In genomic region chr1:117239467-117239866, GRCh38 we compare ENCODE assay signal across 39 cellular contexts. TPM values are rescaled to one million over a fixed set of nuclear protein-coding genes. Genes with fewer than 3 reads are reported as not detected.
"Had no signal": no experiment of that assay in that cellular context is flagged by ENCODE, and none has a peak within 500 bp of the region (broad histone marks: within the 10 kb centered on the region; RNA-seq: fewer than 3 reads in every experiment).

No MANE protein-coding gene starts in this region.

- H3K27ac Mint-ChIP-seq: activated B cell treated with CpG ODN at 0.5 μM for 24 hours; activated CD4-positive, alpha-beta memory T cell treated with anti-CD3 and anti-CD28 coated beads for 36 hours; activated CD4-positive, alpha-beta T cell treated with anti-CD3 and anti-CD28 coated beads, Interleukin-2, amount 10 ng/mL, durations not matched to agents 24 days and 14 days; activated CD8-positive, alpha-beta T cell treated with anti-CD3 and anti-CD28 coated beads for 36 hours; activated naive CD4-positive, alpha-beta T cell treated with anti-CD3 and anti-CD28 coated beads for 36 hours; activated naive CD4-positive, alpha-beta T cell treated with anti-CD3 and anti-CD28 coated beads, Interleukin-2, amount 50 U/mL, for 72 hours; activated naive CD8-positive, alpha-beta T cell treated with anti-CD3 and anti-CD28 coated beads for 36 hours; activated T-cell treated with anti-CD3 and anti-CD28 coated beads, Interleukin-2, amount 50 U/mL, for 72 hours; activated T-helper 1 cell treated with anti-CD3 and anti-CD28 coated beads, Interleukin-12 subunit alpha, Interleukin-12 subunit beta, Interleukin-2, Interleukin-4 antibody, amounts not matched to agents 30 ng/mL and 10 ng/mL and 1 ng/mL, durations not matched to agents 14 hours and 24 hours and 36 hours; activated T-helper 17 cell treated with anti-CD3 and anti-CD28 coated beads, Interleukin-2, amount 50 U/mL, for 72 hours; T-helper 1 cell treated with Interleukin-12 subunit alpha and Interleukin-12 subunit beta and Interleukin-4 antibody, amounts not matched to agents 30 μg/mL and 1 μg/mL, for 36 hours; T-helper 2 cell treated with Interferon-gamma antibody and Interleukin-4, amounts not matched to agents 5 μg/mL and 100 μg/mL, for 36 hours had no signal

- DNase-seq: activated B cell treated with CpG ODN at 0.5 μM for 24 hours; activated CD4-positive, alpha-beta memory T cell treated with anti-CD3 and anti-CD28 coated beads for 36 hours; activated CD4-positive, alpha-beta T cell treated with anti-CD3 and anti-CD28 coated beads for 4 hours; activated CD4-positive, alpha-beta T cell treated with anti-CD3 and anti-CD28 coated beads, Interleukin-2, amount 10 ng/mL, durations not matched to agents 24 days and 14 days; activated CD4-positive, alpha-beta T cell treated with anti-CD3 and anti-CD28 coated beads, Interleukin-2, amount 50 U/mL, for 1 hour; activated CD4-positive, alpha-beta T cell treated with anti-CD3 and anti-CD28 coated beads, Interleukin-2, amount 50 U/mL, for 4 hours; activated CD4-positive, CD25-positive, alpha-beta regulatory T cell treated with anti-CD3 and anti-CD28 coated beads, Interleukin-2, amount 50 U/mL, for 72 hours; activated CD8-positive, alpha-beta memory T cell treated with anti-CD3 and anti-CD28 coated beads, Interleukin-2, amount 50 U/mL, for 4 hours; activated CD8-positive, alpha-beta T cell treated with anti-CD3 and anti-CD28 coated beads for 36 hours; activated effector memory CD4-positive, alpha-beta T cell treated with anti-CD3 and anti-CD28 coated beads, Interleukin-2, amount 50 U/mL, for 16 hours; activated gamma-delta T cell treated with Interleukin-2 at 50 U/mL for 16 hours; activated naive CD4-positive, alpha-beta T cell; activated naive CD4-positive, alpha-beta T cell treated with anti-CD3 and anti-CD28 coated beads for 36 hours; activated naive CD4-positive, alpha-beta T cell treated with anti-CD3 and anti-CD28 coated beads, Interleukin-2, amount 50 U/mL, for 16 hours; activated naive CD8-positive, alpha-beta T cell treated with anti-CD3 and anti-CD28 coated beads for 36 hours; activated T-cell treated with anti-CD3 and anti-CD28 coated beads for 4 hours; activated T-cell treated with anti-CD3 and anti-CD28 coated beads, Interleukin-2, amount 50 U/mL, for 1 hour; activated T-cell treated with anti-CD3 and anti-CD28 coated beads, Interleukin-2, amount 50 U/mL, for 4 hours; activated T-cell treated with anti-CD3 and anti-CD28 coated beads, Interleukin-2, amount 50 U/mL, for 72 hours; adrenal gland; amniotic stem cell; aorta; body of pancreas; brain microvascular endothelial cell; central memory CD4-positive, alpha-beta T cell; T-helper 1 cell; T-helper 2 cell; T-helper 9 cell had no signal

- FAIRE-seq: astrocyte, TTC549 had no signal

- H3K4me1 ChIP-seq: adrenal gland, breast epithelium had no signal

- H3K4me1 Mint-ChIP-seq: activated B cell treated with CpG ODN at 0.5 μM for 24 hours; activated CD4-positive, alpha-beta T cell treated with anti-CD3 and anti-CD28 coated beads, Interleukin-2, amount 10 ng/mL, durations not matched to agents 24 days and 14 days; activated naive CD8-positive, alpha-beta T cell treated with anti-CD3 and anti-CD28 coated beads for 36 hours; activated T-helper 17 cell treated with anti-CD3 and anti-CD28 coated beads, Interleukin-2, amount 50 U/mL, for 72 hours had no signal

- H3K27ac ChIP-seq: adrenal gland, body of pancreas, brain microvascular endothelial cell, breast epithelium, VCaP had no signal

- H3K36me3 ChIP-seq: adrenal gland, brain microvascular endothelial cell, breast epithelium had no signal

- H3K4me3 Mint-ChIP-seq: activated B cell treated with CpG ODN at 0.5 μM for 24 hours; activated CD4-positive, alpha-beta memory T cell treated with anti-CD3 and anti-CD28 coated beads for 36 hours; activated CD4-positive, alpha-beta T cell treated with anti-CD3 and anti-CD28 coated beads, Interleukin-2, amount 10 ng/mL, durations not matched to agents 24 days and 14 days; activated CD8-positive, alpha-beta T cell treated with anti-CD3 and anti-CD28 coated beads for 36 hours; activated naive CD4-positive, alpha-beta T cell treated with anti-CD3 and anti-CD28 coated beads for 36 hours; activated naive CD8-positive, alpha-beta T cell treated with anti-CD3 and anti-CD28 coated beads for 36 hours; activated T-cell treated with anti-CD3 and anti-CD28 coated beads, Interleukin-2, amount 50 U/mL, for 4 hours; activated T-cell treated with anti-CD3 and anti-CD28 coated beads, Interleukin-2, amount 50 U/mL, for 72 hours; activated T-helper 1 cell treated with anti-CD3 and anti-CD28 coated beads, Interleukin-12 subunit alpha, Interleukin-12 subunit beta, Interleukin-2, Interleukin-4 antibody, amounts not matched to agents 30 ng/mL and 10 ng/mL and 1 ng/mL, durations not matched to agents 14 hours and 24 hours and 36 hours; activated T-helper 17 cell treated with anti-CD3 and anti-CD28 coated beads, Interleukin-2, amount 50 U/mL, for 72 hours; T-helper 1 cell treated with Interleukin-12 subunit alpha and Interleukin-12 subunit beta and Interleukin-4 antibody, amounts not matched to agents 30 μg/mL and 1 μg/mL, for 36 hours; T-helper 2 cell treated with Interferon-gamma antibody and Interleukin-4, amounts not matched to agents 5 μg/mL and 100 μg/mL, for 36 hours had no signal

- H3K9me3 ChIP-seq: adrenal gland, body of pancreas, breast epithelium had no signal

- ATAC-seq: activated CD8-positive, alpha-beta T cell treated with anti-CD3 and anti-CD28 coated beads for 36 hours; activated naive CD4-positive, alpha-beta T cell treated with anti-CD3 and anti-CD28 coated beads, Interleukin-2, amount 50 U/mL, for 72 hours; activated T-cell treated with anti-CD3 and anti-CD28 coated beads, Interleukin-2, amount 50 U/mL, for 4 hours; activated T-cell treated with anti-CD3 and anti-CD28 coated beads, Interleukin-2, amount 50 U/mL, for 72 hours; activated T-helper 17 cell treated with anti-CD3 and anti-CD28 coated beads, Interleukin-2, amount 50 U/mL, for 72 hours; body of pancreas had no signal

- H3K4me3 ChIP-seq: adrenal gland, body of pancreas, breast epithelium had no signal

- H3K36me3 Mint-ChIP-seq: activated CD4-positive, alpha-beta memory T cell treated with anti-CD3 and anti-CD28 coated beads for 36 hours; activated naive CD4-positive, alpha-beta T cell treated with anti-CD3 and anti-CD28 coated beads, Interleukin-2, amount 50 U/mL, for 72 hours; activated naive CD8-positive, alpha-beta T cell treated with anti-CD3 and anti-CD28 coated beads for 36 hours had no signal

- H3K27me3 ChIP-seq: adrenal gland, body of pancreas, brain microvascular endothelial cell, breast epithelium had no signal

- H3K9me3 Mint-ChIP-seq: activated B cell treated with CpG ODN at 0.5 μM for 24 hours; activated CD4-positive, alpha-beta memory T cell treated with anti-CD3 and anti-CD28 coated beads for 36 hours; activated CD4-positive, alpha-beta T cell treated with anti-CD3 and anti-CD28 coated beads, Interleukin-2, amount 10 ng/mL, durations not matched to agents 24 days and 14 days; activated CD8-positive, alpha-beta T cell treated with anti-CD3 and anti-CD28 coated beads for 36 hours; activated naive CD4-positive, alpha-beta T cell treated with anti-CD3 and anti-CD28 coated beads for 36 hours; activated naive CD4-positive, alpha-beta T cell treated with anti-CD3 and anti-CD28 coated beads, Interleukin-2, amount 50 U/mL, for 72 hours; activated naive CD8-positive, alpha-beta T cell treated with anti-CD3 and anti-CD28 coated beads for 36 hours; activated T-cell treated with anti-CD3 and anti-CD28 coated beads, Interleukin-2, amount 50 U/mL, for 4 hours; activated T-helper 1 cell treated with anti-CD3 and anti-CD28 coated beads, Interleukin-12 subunit alpha, Interleukin-12 subunit beta, Interleukin-2, Interleukin-4 antibody, amounts not matched to agents 30 ng/mL and 10 ng/mL and 1 ng/mL, durations not matched to agents 14 hours and 24 hours and 36 hours; activated T-helper 17 cell treated with anti-CD3 and anti-CD28 coated beads, Interleukin-2, amount 50 U/mL, for 72 hours; T-helper 1 cell treated with Interleukin-12 subunit alpha and Interleukin-12 subunit beta and Interleukin-4 antibody, amounts not matched to agents 30 μg/mL and 1 μg/mL, for 36 hours; T-helper 2 cell treated with Interferon-gamma antibody and Interleukin-4, amounts not matched to agents 5 μg/mL and 100 μg/mL, for 36 hours had no signal

RNA-seq across cellular contexts. Expression of gene VTCN1, which starts 28.7 kb away (rescaled TPM):
- total RNA-seq: activated B cell treated with CpG ODN at 0.5 μM for 24 hours; activated CD4-positive, alpha-beta memory T cell treated with anti-CD3 and anti-CD28 coated beads for 36 hours; activated CD4-positive, alpha-beta T cell treated with anti-CD3 and anti-CD28 coated beads, Interleukin-2, amount 10 ng/mL, durations not matched to agents 24 days and 14 days; activated CD8-positive, alpha-beta memory T cell treated with anti-CD3 and anti-CD28 coated beads for 36 hours; activated CD8-positive, alpha-beta T cell treated with anti-CD3 and anti-CD28 coated beads for 36 hours; activated naive CD4-positive, alpha-beta T cell treated with anti-CD3 and anti-CD28 coated beads for 36 hours; activated naive CD4-positive, alpha-beta T cell treated with anti-CD3 and anti-CD28 coated beads, Interleukin-2, amount 50 U/mL, for 72 hours; activated naive CD8-positive, alpha-beta T cell treated with anti-CD3 and anti-CD28 coated beads for 36 hours; activated T-cell treated with anti-CD3 and anti-CD28 coated beads, Interleukin-2, amount 50 U/mL, for 4 hours; activated T-cell treated with anti-CD3 and anti-CD28 coated beads, Interleukin-2, amount 50 U/mL, for 72 hours; activated T-helper 1 cell treated with anti-CD3 and anti-CD28 coated beads, Interleukin-12 subunit alpha, Interleukin-12 subunit beta, Interleukin-2, Interleukin-4 antibody, amounts not matched to agents 30 ng/mL and 10 ng/mL and 1 ng/mL, durations not matched to agents 14 hours and 24 hours and 36 hours; activated T-helper 17 cell treated with anti-CD3 and anti-CD28 coated beads, Interleukin-2, amount 50 U/mL, for 72 hours; adrenal gland; cardiac septum had no signal
- polyA plus RNA-seq: adrenal gland had no signal
